ENCODE assay signal across 18 cellular contexts in genomic region chr9:127035423-127035822, GRCh38.
DNase-seq lines count a peak whose midpoint lies in the region; ATAC-seq and TF ChIP-seq lines count a peak whose summit lies in the region.
"Had no signal": no experiment of that assay in that cellular context is flagged by ENCODE, and none has a peak within 500 bp of the region (broad histone marks: within the 10 kb centered on the region; RNA-seq: fewer than 3 reads in every experiment).

No MANE protein-coding gene starts in this region.

- H3K9me3 Mint-ChIP-seq in endothelial cell (ENCODE audit: unreplicated experiment): no peaks in the 10 kb centered on the region
- H3K9me3 Mint-ChIP-seq: activated T-cell treated with anti-CD3 and anti-CD28 coated beads, Interleukin-2, amount 50 U/mL, for 72 hours; IgD-negative memory B cell had no signal

- H3K27me3 ChIP-seq in fibroblast of lung (ENCODE audit: control insufficient read depth, insufficient read depth, low read length): no peaks in the 10 kb centered on the region
- H3K27me3 ChIP-seq in left lung: no peaks in the 10 kb centered on the region
- H3K27me3 ChIP-seq in stomach smooth muscle (ENCODE audit: control insufficient read depth in 1 of 2, insufficient read depth in 2 of 2, low read length in 2 of 2): no peaks in the 10 kb centered on the region

- H3K4me1 ChIP-seq in fibroblast of lung (ENCODE audit: control insufficient read depth, extremely low read depth, insufficient read depth, low read length) (peaks cover 15% of the 10 kb centered on the region), left lung (no peaks in the 10 kb centered on the region), stomach smooth muscle (ENCODE audit: control insufficient read depth, insufficient read depth, low read length) (peaks cover 10% of the 10 kb centered on the region)

- H3K9me3 ChIP-seq in fibroblast of lung (ENCODE audit: control insufficient read depth, insufficient read depth, low read depth, low read length) (no peaks in the 10 kb centered on the region), left lung (no peaks in the 10 kb centered on the region), stomach smooth muscle (ENCODE audit: control insufficient read depth in 2 of 2, low read length in 2 of 2) (no peaks in the 10 kb centered on the region)

- intact Hi-C loops in left lung (cut with DNase I): no loop called here

- peak; percentile 46 for DNase-seq in HCEC 1CT
- DNase-seq in fibroblast of lung (ENCODE audit: low read depth in 2 of 2): peak in 1 of 2 donors; percentile 90
- DNase-seq in left lung: no peak
- no peak for DNase-seq in endothelial cell (ENCODE audit: low spot score)
- DNase-seq in stimulated activated CD4-positive, alpha-beta T cell treated with anti-CD3 and anti-CD28 coated beads, Interleukin-4, amount 100 ng/mL, for 1 hour: no peak
- DNase-seq in GM13976 (ENCODE audit: low spot score): no peak
- no peak for DNase-seq in NCI-H1694 treated with DMSO at 0.1 percent for 48 hours (lab: John Stamatoyannopoulos, UW)
- DNase-seq: activated CD4-positive, alpha-beta T cell treated with anti-CD3 and anti-CD28 coated beads, Interleukin-2, amount 50 U/mL, for 48 hours; activated T-cell treated with anti-CD3 and anti-CD28 coated beads, Interleukin-2, amount 50 U/mL, for 72 hours; amniotic stem cell; glutamatergic neuron; H7; NCI-H1092; NCI-H2227 treated with DMSO at 0.1 percent for 48 hours; stimulated activated CD4-positive, alpha-beta T cell treated with anti-CD3 and anti-CD28 coated beads, Interleukin-2, amount 100 ng/mL, for 48 hours had no signal

- in situ Hi-C loops in GM13976 (cut with MboI; ENCODE audit: low sequenced_read_pairs, unreplicated experiment): no loop called here

- TF ChIP-seq CTCF in fibroblast of lung (conservative IDR thresholded peaks at IDR 0.05 in 1 of 2, IDR thresholded peaks at IDR 0.05 in 1 of 2; ENCODE audit: low read depth in 1 of 2, low read length in 2 of 2) (no peak), left lung (IDR thresholded peaks at IDR 0.05) (no peak), endothelial cell (IDR thresholded peaks at IDR 0.05; ENCODE audit: unreplicated experiment) (no peak), GM13976 (IDR thresholded peaks at IDR 0.05; ENCODE audit: borderline replicate concordance, control extremely low read depth, extremely low read depth, insufficient read depth, missing control alignments) (no peak)

- H4K20me1 ChIP-seq in fibroblast of lung (ENCODE audit: control insufficient read depth, extremely low read depth, insufficient read depth, low read length): no peaks in the 10 kb centered on the region

- H2AFZ ChIP-seq in fibroblast of lung (ENCODE audit: low read length): no peak overlapping the region

- H3K4me3 Mint-ChIP-seq in endothelial cell (ENCODE audit: unreplicated experiment): no peak overlapping the region
- H3K4me3 Mint-ChIP-seq: activated T-cell treated with anti-CD3 and anti-CD28 coated beads, Interleukin-2, amount 50 U/mL, for 72 hours had no signal

- no peak overlapping the region for H3K4me2 ChIP-seq in fibroblast of lung (ENCODE audit: extremely low read depth, insufficient read depth, low read length)

- H3K27ac Mint-ChIP-seq in endothelial cell (ENCODE audit: unreplicated experiment): no peak overlapping the region
- H3K27ac Mint-ChIP-seq: activated T-cell treated with anti-CD3 and anti-CD28 coated beads, Interleukin-2, amount 50 U/mL, for 72 hours; IgD-negative memory B cell had no signal

- H3K79me2 ChIP-seq in fibroblast of lung (ENCODE audit: control insufficient read depth, insufficient read depth, low read length): no peaks in the 10 kb centered on the region

- peak; percentile 63 for ATAC-seq in left lung
- ATAC-seq: activated T-cell treated with anti-CD3 and anti-CD28 coated beads, Interleukin-2, amount 50 U/mL, for 72 hours had no signal

- peak overlapping the region; percentile 71 for H3K27ac ChIP-seq in fibroblast of lung (ENCODE audit: insufficient read depth, low read length)
- peak overlapping the region; percentile 19 to 24 for H3K27ac ChIP-seq in left lung
- H3K27ac ChIP-seq in stomach smooth muscle (ENCODE audit: low read length): peak overlapping the region; percentile 53
- H3K27ac ChIP-seq: SK-N-MC had no signal

- H3K4me3 ChIP-seq in fibroblast of lung (replicated peaks in 1 of 4; ENCODE audit: control extremely low read depth in 1 of 4, insufficient read depth in 1 of 4, low read depth in 3 of 4, low read length in 4 of 4) (no peak overlapping the region), left lung (no peak overlapping the region), stomach smooth muscle (ENCODE audit: low read length in 2 of 2) (no peak overlapping the region)
- H3K4me3 ChIP-seq: SK-N-MC had no signal

- no peaks in the 10 kb centered on the region for H3K36me3 ChIP-seq in fibroblast of lung (ENCODE audit: control insufficient read depth, insufficient read depth, low read length)
- H3K36me3 ChIP-seq in left lung: no peaks in the 10 kb centered on the region
- H3K36me3 ChIP-seq in stomach smooth muscle (ENCODE audit: control insufficient read depth in 2 of 2, insufficient read depth in 2 of 2, low read length in 2 of 2): no peaks in the 10 kb centered on the region

- H3K27me3 Mint-ChIP-seq in endothelial cell (ENCODE audit: unreplicated experiment): no peaks in the 10 kb centered on the region
- H3K27me3 Mint-ChIP-seq: IgD-negative memory B cell had no signal

- no peak overlapping the region for H3K9ac ChIP-seq in fibroblast of lung (ENCODE audit: insufficient read depth, low read length)
- no peak overlapping the region for H3K9ac ChIP-seq in stomach smooth muscle (ENCODE audit: low read length in 2 of 2)

- H3K4me1 Mint-ChIP-seq in endothelial cell (ENCODE audit: unreplicated experiment): peaks cover 4% of the 10 kb centered on the region
- H3K4me1 Mint-ChIP-seq: IgD-negative memory B cell had no signal

- H3K36me3 Mint-ChIP-seq in endothelial cell (ENCODE audit: low read depth, unreplicated experiment): no peaks in the 10 kb centered on the region
